8 cellular contexts compared by ENCODE assay signal in genomic region chr7:156473476-156474240, GRCh38.
A peak's percentile ranks its signal among the peaks of the same experiment; 100 is the strongest.
DNase-seq lines count a peak whose midpoint lies in the region; ATAC-seq and TF ChIP-seq lines count a peak whose summit lies in the region.

No MANE protein-coding gene starts in this region.

- CTCF ChIA-PET in CD8-positive, alpha-beta T cell (lab: Charles Lee), result interaction anchor here (0.7 to 1.5 kb wide), 8 partner anchors 10 to 668 kb away, joined by 3 to 13 read pairs (median 4); no protein-coding TSS in a partner anchor

- POLR2A ChIA-PET in CD8-positive, alpha-beta T cell (lab: Charles Lee), result no interaction called here

- no peaks in the 10 kb centered on the region for H3K4me1 ChIP-seq in CD8-positive, alpha-beta T cell (ENCODE audit: insufficient read depth, low read length)

- no peaks in the 10 kb centered on the region for H3K9me3 ChIP-seq in CD8-positive, alpha-beta T cell (ENCODE audit: low read length)

- ATAC-seq in CD8-positive, alpha-beta T cell, result no peak
- no peak for ATAC-seq in GM21825 (IDR thresholded peaks at IDR 0.05; ENCODE audit: unreplicated experiment)
- no peak for ATAC-seq in activated T-helper 17 cell treated with anti-CD3 and anti-CD28 coated beads, Interleukin-2, amount 50 U/mL, for 72 hours (replicated peaks)

- TF ChIP-seq CTCF in CD8-positive, alpha-beta T cell (IDR thresholded peaks at IDR 0.05), result peak; percentile 37
- peak; percentile 33 to 82 (median 67) for TF ChIP-seq CTCF in dorsolateral prefrontal cortex (IDR thresholded peaks at IDR 0.05 in 54 of 56, conservative IDR thresholded peaks at IDR 0.05 in 2 of 56; ENCODE audit: low read depth in 1 of 56, partially characterized antibody in 56 of 56)

- H3K4me3 Mint-ChIP-seq in CD8-positive, alpha-beta T cell, result no peak overlapping the region
- no peak overlapping the region for H3K4me3 Mint-ChIP-seq in activated T-helper 17 cell treated with anti-CD3 and anti-CD28 coated beads, Interleukin-2, amount 50 U/mL, for 72 hours
- no peak overlapping the region for H3K4me3 Mint-ChIP-seq in immature natural killer cell

- H3K27me3 ChIP-seq in CD8-positive, alpha-beta T cell (ENCODE audit: insufficient read depth, low read length), result no peaks in the 10 kb centered on the region
- H3K27me3 ChIP-seq in dorsolateral prefrontal cortex, result peaks cover 0 to 4% (median 0%) of the 10 kb centered on the region in 45 donors

- DNase-seq in CD8-positive, alpha-beta T cell, result peak in 2 of 7 experiments; percentile 13 to 21
- DNase-seq in GM19240 (ENCODE audit: insufficient read length, low spot score) (peak; percentile 40), NCI-H748 treated with DMSO at 0.1 percent for 48 hours (lab: John Stamatoyannopoulos, UW) (peak; percentile 50), dorsolateral prefrontal cortex (peak in 7 of 10 donors; percentile 26 to 74 (median 57)), mucosa of gallbladder (ENCODE audit: low spot score) (peak; percentile 28), immature natural killer cell (no peak)

- no peaks in the 10 kb centered on the region for H3K9me3 Mint-ChIP-seq in CD8-positive, alpha-beta T cell
- H3K9me3 Mint-ChIP-seq in activated T-helper 17 cell treated with anti-CD3 and anti-CD28 coated beads, Interleukin-2, amount 50 U/mL, for 72 hours, result no peaks in the 10 kb centered on the region
- H3K9me3 Mint-ChIP-seq in immature natural killer cell, result peaks cover 0 to 2% (median 0%) of the 10 kb centered on the region in 6 donors

- H3K36me3 ChIP-seq in CD8-positive, alpha-beta T cell (ENCODE audit: insufficient read depth, low read length), result no peaks in the 10 kb centered on the region

- H3K4me1 Mint-ChIP-seq in CD8-positive, alpha-beta T cell (ENCODE audit: low read depth), result no peaks in the 10 kb centered on the region
- no peaks in the 10 kb centered on the region for H3K4me1 Mint-ChIP-seq in activated T-helper 17 cell treated with anti-CD3 and anti-CD28 coated beads, Interleukin-2, amount 50 U/mL, for 72 hours
- peaks cover 5 to 12% of the 10 kb centered on the region in 2 donors for H3K4me1 Mint-ChIP-seq in immature natural killer cell

- intact Hi-C loops in CD8-positive, alpha-beta T cell (cut with DNase I, micrococcal nuclease), result loop anchor here (1.0 to 5.0 kb wide), 3 partner anchors 658 to 1546 kb away; no protein-coding TSS in a partner anchor
- intact Hi-C loops in dorsolateral prefrontal cortex (cut with DNase I), result loop anchor here (5.0 kb wide), 3 partner anchors 656 to 676 kb away; partner anchors contain the start of gene SHH (in 1 of the 2)

- peaks cover 27% of the 10 kb centered on the region for H3K27me3 Mint-ChIP-seq in CD8-positive, alpha-beta T cell (ENCODE audit: low read depth)
- H3K27me3 Mint-ChIP-seq in activated T-helper 17 cell treated with anti-CD3 and anti-CD28 coated beads, Interleukin-2, amount 50 U/mL, for 72 hours, result peaks cover 28% of the 10 kb centered on the region
- peaks cover 9 to 13% (median 10%) of the 10 kb centered on the region in 3 donors for H3K27me3 Mint-ChIP-seq in immature natural killer cell (ENCODE audit: low read depth in 3 of 3)

- H3K4me3 ChIP-seq in CD8-positive, alpha-beta T cell (ENCODE audit: low read depth, low read length), result no peak overlapping the region
- no peak overlapping the region for H3K4me3 ChIP-seq in dorsolateral prefrontal cortex

- H3K27ac Mint-ChIP-seq in CD8-positive, alpha-beta T cell, result no peak overlapping the region
- H3K27ac Mint-ChIP-seq in activated T-helper 17 cell treated with anti-CD3 and anti-CD28 coated beads, Interleukin-2, amount 50 U/mL, for 72 hours, result no peak overlapping the region
- H3K27ac Mint-ChIP-seq in immature natural killer cell, result no peak overlapping the region

- H3K27ac ChIP-seq in CD8-positive, alpha-beta T cell (ENCODE audit: low read depth, low read length), result no peak overlapping the region
- no peak overlapping the region for H3K27ac ChIP-seq in dorsolateral prefrontal cortex

- H3K36me3 Mint-ChIP-seq in CD8-positive, alpha-beta T cell, result no peaks in the 10 kb centered on the region
- H3K36me3 Mint-ChIP-seq in activated T-helper 17 cell treated with anti-CD3 and anti-CD28 coated beads, Interleukin-2, amount 50 U/mL, for 72 hours (ENCODE audit: low read depth), result no peaks in the 10 kb centered on the region
- no peaks in the 10 kb centered on the region for H3K36me3 Mint-ChIP-seq in immature natural killer cell

Comparison
In these comparisons a context has a peak if more than half of its experiments do, and no peak if none do; other contexts are left out.
1. DNase-seq: peak in GM19240 (single experiment), NCI-H748 treated with DMSO at 0.1 percent for 48 hours (single experiment), dorsolateral prefrontal cortex (7 of 10) and mucosa of gallbladder (single experiment); none in immature natural killer cell (0 of 3).